Comparison of ENCODE assay signal across 1 cellular context in the genomic region with DNA sequence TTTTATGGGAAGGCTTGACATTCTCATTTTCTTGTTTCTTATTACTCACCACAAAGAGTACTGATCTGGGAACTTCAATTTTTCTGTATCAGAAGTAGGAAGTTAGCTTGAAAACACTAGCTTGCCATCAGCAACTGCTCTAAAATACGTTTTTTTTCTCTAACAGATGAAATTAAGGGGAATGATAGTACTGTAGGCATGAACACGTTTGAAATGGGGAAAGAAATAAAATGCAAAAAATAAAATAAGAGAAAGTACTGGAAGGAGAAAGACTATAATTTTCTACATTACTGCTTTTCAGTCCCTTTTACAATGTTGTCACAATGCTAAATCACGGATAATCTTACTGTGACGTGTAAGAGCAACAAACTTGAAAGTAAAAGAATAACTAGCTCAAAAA.
TF ChIP-seq lines count a peak whose summit lies in the region.

No MANE protein-coding gene starts in this region.

TF ChIP-seq in SK-N-SH, 30 proteins besides CTCF, POLR2A, EP300 and RAD21 (continued from another document):
- TF ChIP-seq REST (IDR thresholded peaks at IDR 0.05; ENCODE audit: low read depth, low read length) (no peak), MXI1 (IDR thresholded peaks at IDR 0.05; ENCODE audit: low read depth, low read length) (no peak), RFX5 (IDR thresholded peaks at IDR 0.05; ENCODE audit: low read length) (no peak), SMC3 (IDR thresholded peaks at IDR 0.05; ENCODE audit: low read depth, low read length) (no peak), NFIC (IDR thresholded peaks at IDR 0.05; ENCODE audit: borderline replicate concordance) (no peak), GABPA (IDR thresholded peaks at IDR 0.05; ENCODE audit: low read depth) (no peak), RCOR1 (IDR thresholded peaks at IDR 0.05; ENCODE audit: low read length) (no peak), ELF1 (IDR thresholded peaks at IDR 0.05) (no peak), SIN3A (IDR thresholded peaks at IDR 0.05; ENCODE audit: borderline replicate concordance, low read depth, low read length) (no peak)
- TF ChIP-seq, protein P1, sequence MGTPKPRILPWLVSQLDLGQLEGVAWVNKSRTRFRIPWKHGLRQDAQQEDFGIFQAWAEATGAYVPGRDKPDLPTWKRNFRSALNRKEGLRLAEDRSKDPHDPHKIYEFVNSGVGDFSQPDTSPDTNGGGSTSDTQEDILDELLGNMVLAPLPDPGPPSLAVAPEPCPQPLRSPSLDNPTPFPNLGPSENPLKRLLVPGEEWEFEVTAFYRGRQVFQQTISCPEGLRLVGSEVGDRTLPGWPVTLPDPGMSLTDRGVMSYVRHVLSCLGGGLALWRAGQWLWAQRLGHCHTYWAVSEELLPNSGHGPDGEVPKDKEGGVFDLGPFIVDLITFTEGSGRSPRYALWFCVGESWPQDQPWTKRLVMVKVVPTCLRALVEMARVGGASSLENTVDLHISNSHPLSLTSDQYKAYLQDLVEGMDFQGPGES (IDR thresholded peaks at IDR 0.05; ENCODE audit: low read depth, low read length): no peak
